ENCODE assay signal across 20 cellular contexts in the genomic region with DNA sequence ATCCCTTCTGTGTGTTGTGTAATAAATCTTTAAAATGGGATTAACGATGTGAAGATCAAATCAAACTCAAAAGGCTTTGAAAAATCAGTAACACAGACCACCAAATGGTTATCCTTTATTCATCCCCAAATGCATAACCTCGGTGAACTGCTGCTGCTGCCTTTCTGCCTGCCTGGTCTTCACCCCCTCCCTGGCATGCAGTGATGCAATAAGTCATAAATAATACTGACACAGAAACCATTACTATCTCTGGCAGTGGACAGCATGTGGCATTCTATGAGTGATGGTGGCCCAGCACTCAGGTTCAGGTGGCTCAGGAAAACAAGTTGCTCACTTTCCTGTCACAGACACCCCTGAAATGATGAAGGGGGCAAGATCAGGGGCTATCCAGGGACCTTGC.
"Had no signal": no experiment of that assay in that cellular context is flagged by ENCODE, and none has a peak within 500 bp of the region (broad histone marks: within the 10 kb centered on the region; RNA-seq: fewer than 3 reads in every experiment).

No MANE protein-coding gene starts in this region.

- H3K27me3 ChIP-seq: esophagus squamous epithelium, hepatocyte had no signal

- H3K4me1 Mint-ChIP-seq: activated B cell treated with CpG ODN at 0.5 μM for 24 hours had no signal

- H3K4me1 ChIP-seq: esophagus squamous epithelium, lower lobe of right lung had no signal

- H3K27ac Mint-ChIP-seq: activated B cell treated with CpG ODN at 0.5 μM for 24 hours; activated CD4-positive, alpha-beta memory T cell treated with anti-CD3 and anti-CD28 coated beads for 36 hours; activated naive CD8-positive, alpha-beta T cell; natural killer cell treated with Interleukin-12 subunit alpha and Interleukin-12 subunit beta and Interleukin-15 and Interleukin-18, amount 100 ng/mL, for 72 hours had no signal

- H3K27ac ChIP-seq: esophagus squamous epithelium, hepatocyte, lower lobe of right lung had no signal

- H3K4me3 Mint-ChIP-seq: activated B cell treated with CpG ODN at 0.5 μM for 24 hours; activated CD4-positive, alpha-beta memory T cell treated with anti-CD3 and anti-CD28 coated beads for 36 hours; activated naive CD8-positive, alpha-beta T cell; natural killer cell treated with Interleukin-12 subunit alpha and Interleukin-12 subunit beta and Interleukin-15 and Interleukin-18, amount 100 ng/mL, for 72 hours had no signal

- H3K9me3 ChIP-seq: esophagus squamous epithelium, lower lobe of right lung had no signal

- H3K4me2 ChIP-seq: hepatocyte had no signal

- H3K36me3 ChIP-seq: esophagus squamous epithelium, lower lobe of right lung had no signal

- FAIRE-seq: endothelial cell of umbilical vein had no signal

- DNase-seq: activated B cell treated with CpG ODN at 0.5 μM for 24 hours; activated CD4-positive, alpha-beta memory T cell treated with anti-CD3 and anti-CD28 coated beads for 36 hours; activated CD4-positive, alpha-beta T cell treated with anti-CD3 and anti-CD28 coated beads for 4 hours; amygdala; dermis blood vessel endothelial cell; effector memory CD4-positive, alpha-beta T cell; esophagus squamous epithelium; left cardiac atrium; lower lobe of right lung; nucleus accumbens; posterior cingulate gyrus; retina; stimulated activated CD4-positive, alpha-beta T cell treated with anti-CD3 and anti-CD28 coated beads, Interleukin-12 subunit alpha, Interleukin-12 subunit beta, amount 100 ng/mL, for 4 hours; stimulated activated CD4-positive, alpha-beta T cell treated with anti-CD3 and anti-CD28 coated beads, Interleukin-1b, Interleukin-23, amount 100 ng/mL, for 48 hours; stimulated activated CD8-positive, alpha-beta memory T cell treated with anti-CD3 and anti-CD28 coated beads, Interleukin-4, amount 100 ng/mL, for 48 hours; stimulated activated naive CD4-positive, alpha-beta T cell had no signal

- H2AFZ ChIP-seq: hepatocyte had no signal

- H3K36me3 Mint-ChIP-seq: activated CD4-positive, alpha-beta memory T cell treated with anti-CD3 and anti-CD28 coated beads for 36 hours; activated naive CD8-positive, alpha-beta T cell; natural killer cell treated with Interleukin-12 subunit alpha and Interleukin-12 subunit beta and Interleukin-15 and Interleukin-18, amount 100 ng/mL, for 72 hours had no signal

- H3K9me3 Mint-ChIP-seq: activated B cell treated with CpG ODN at 0.5 μM for 24 hours; activated CD4-positive, alpha-beta memory T cell treated with anti-CD3 and anti-CD28 coated beads for 36 hours; natural killer cell treated with Interleukin-12 subunit alpha and Interleukin-12 subunit beta and Interleukin-15 and Interleukin-18, amount 100 ng/mL, for 72 hours had no signal

- H3K4me3 ChIP-seq: esophagus squamous epithelium, hepatocyte, lower lobe of right lung had no signal

- H3K27me3 Mint-ChIP-seq: activated CD4-positive, alpha-beta memory T cell treated with anti-CD3 and anti-CD28 coated beads for 36 hours had no signal

- H3K79me2 ChIP-seq: hepatocyte had no signal
